ENCODE assay signal across 7 cellular contexts in the genomic region with DNA sequence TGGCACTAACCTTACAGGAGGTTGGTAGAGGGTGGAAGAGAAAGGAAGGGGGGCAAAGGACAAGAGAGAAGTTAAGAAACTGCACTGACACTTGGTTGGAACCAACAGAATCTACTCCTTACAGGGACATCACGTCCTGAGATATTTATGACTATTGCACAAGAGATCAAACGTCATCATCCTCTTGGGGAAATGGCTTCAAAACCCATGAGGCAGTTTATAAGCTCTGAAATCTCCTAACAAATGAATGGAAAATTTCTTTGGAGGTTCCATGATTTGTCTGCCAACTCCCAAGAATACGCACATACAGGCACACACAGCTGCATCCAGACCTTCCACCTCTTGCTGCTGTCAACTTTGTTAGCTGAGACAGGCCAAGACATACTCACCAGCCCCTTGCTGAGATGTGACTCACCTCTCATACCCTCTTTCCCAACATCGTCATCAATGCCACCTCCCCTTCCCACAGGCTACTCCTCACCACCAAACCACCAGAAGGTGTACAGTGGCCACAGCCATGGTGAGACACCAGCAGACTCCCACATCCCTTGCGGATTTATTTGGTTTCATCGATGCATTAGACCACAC.
DNase-seq lines count a peak whose midpoint lies in the region; ATAC-seq and TF ChIP-seq lines count a peak whose summit lies in the region.

No MANE protein-coding gene starts in this region.

- intact Hi-C loops in gastrocnemius medialis (cut with DNase I; ENCODE audit: low total_unique reads), result loop anchor here (5.0 kb wide), 1 partner anchor 873 kb away; no protein-coding TSS in a partner anchor

- in situ Hi-C loops in gastrocnemius medialis (cut with MboI; ENCODE audit: low sequenced_read_pairs in 4 of 4), result loop anchor here in 1 of 4 donors (25.0 kb wide), 1 partner anchor 1238 kb away; no protein-coding TSS in a partner anchor

- no peaks in the 10 kb centered on the region for H3K27me3 ChIP-seq in gastrocnemius medialis

- no peak overlapping the region for H3K4me3 ChIP-seq in gastrocnemius medialis

- TF ChIP-seq CTCF in gastrocnemius medialis (IDR thresholded peaks at IDR 0.05 in 4 of 5, conservative IDR thresholded peaks at IDR 0.05 in 1 of 5), result no peak

- peak; percentile 80 to 84 for ATAC-seq in gastrocnemius medialis
- no peak for ATAC-seq in GM19324 (IDR thresholded peaks at IDR 0.05; ENCODE audit: low FRiP score, unreplicated experiment)

- H3K36me3 ChIP-seq in gastrocnemius medialis, result no peaks in the 10 kb centered on the region

- H3K27ac ChIP-seq in epithelial cell of prostate (peak overlapping the region; percentile 45), gastrocnemius medialis (peak overlapping the region in 3 of 4 donors; percentile 34 to 66 (median 66))

- H3K9me3 ChIP-seq in gastrocnemius medialis, result no peaks in the 10 kb centered on the region

- DNase-seq in GM04504 (ENCODE audit: low read depth), result peak; percentile 41
- peak; percentile 67 for DNase-seq in NOMO-1 treated with DMSO at 0.1 percent for 48 hours (lab: John Stamatoyannopoulos, UW; ENCODE audit: unreplicated experiment)
- DNase-seq in epithelial cell of prostate (ENCODE audit: low read depth, low spot score), result peak; percentile 85
- DNase-seq in gastrocnemius medialis, result peak; percentile 25 to 56
- no peak for DNase-seq in globus pallidus (ENCODE audit: low spot score)
- no peak for DNase-seq in KG1 (lab: John Stamatoyannopoulos, UW)

- H3K4me1 ChIP-seq in gastrocnemius medialis, result no peaks in the 10 kb centered on the region

- no peak for TF ChIP-seq POLR2A in gastrocnemius medialis (IDR thresholded peaks at IDR 0.05)

Comparison
In these comparisons a context has a peak if more than half of its experiments do, and no peak if none do; other contexts are left out.
1. DNase-seq: peak in GM04504 (single experiment), NOMO-1 treated with DMSO at 0.1 percent for 48 hours (single experiment), epithelial cell of prostate (single experiment) and gastrocnemius medialis (2 of 2); none in globus pallidus (single experiment) and KG1 (single experiment).